Comparison of ENCODE assay signal across 2 cellular contexts in the genomic region with DNA sequence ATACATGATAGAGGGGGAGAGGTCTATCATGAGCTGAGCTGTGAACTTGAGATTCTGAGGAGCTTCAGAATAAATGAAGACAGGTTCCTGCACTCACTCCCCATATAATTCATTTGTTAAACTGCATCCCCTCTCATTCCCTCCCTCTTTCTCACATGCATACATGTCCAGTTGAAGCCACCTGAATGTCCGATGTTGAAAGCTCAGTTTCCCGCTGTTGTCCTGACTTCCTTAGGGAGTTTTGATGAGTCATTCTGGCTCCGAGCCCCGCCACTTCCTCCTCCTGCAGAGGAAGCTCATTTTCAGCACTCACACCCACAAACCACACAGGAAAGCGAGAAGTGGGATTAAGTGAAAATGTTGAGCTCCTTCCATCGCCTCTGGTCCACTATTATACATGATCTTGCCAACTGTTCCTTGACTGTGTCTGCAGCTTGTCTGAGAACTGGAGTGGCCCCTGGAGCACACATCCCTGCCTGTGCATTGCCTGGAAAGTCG.
TF ChIP-seq lines count a peak whose summit lies in the region.

No MANE protein-coding gene starts in this region.

TF ChIP-seq in GM23338, 12 proteins besides CTCF, POLR2A, EP300 and RAD21 (continued from another document):
- TF ChIP-seq, protein P1, sequence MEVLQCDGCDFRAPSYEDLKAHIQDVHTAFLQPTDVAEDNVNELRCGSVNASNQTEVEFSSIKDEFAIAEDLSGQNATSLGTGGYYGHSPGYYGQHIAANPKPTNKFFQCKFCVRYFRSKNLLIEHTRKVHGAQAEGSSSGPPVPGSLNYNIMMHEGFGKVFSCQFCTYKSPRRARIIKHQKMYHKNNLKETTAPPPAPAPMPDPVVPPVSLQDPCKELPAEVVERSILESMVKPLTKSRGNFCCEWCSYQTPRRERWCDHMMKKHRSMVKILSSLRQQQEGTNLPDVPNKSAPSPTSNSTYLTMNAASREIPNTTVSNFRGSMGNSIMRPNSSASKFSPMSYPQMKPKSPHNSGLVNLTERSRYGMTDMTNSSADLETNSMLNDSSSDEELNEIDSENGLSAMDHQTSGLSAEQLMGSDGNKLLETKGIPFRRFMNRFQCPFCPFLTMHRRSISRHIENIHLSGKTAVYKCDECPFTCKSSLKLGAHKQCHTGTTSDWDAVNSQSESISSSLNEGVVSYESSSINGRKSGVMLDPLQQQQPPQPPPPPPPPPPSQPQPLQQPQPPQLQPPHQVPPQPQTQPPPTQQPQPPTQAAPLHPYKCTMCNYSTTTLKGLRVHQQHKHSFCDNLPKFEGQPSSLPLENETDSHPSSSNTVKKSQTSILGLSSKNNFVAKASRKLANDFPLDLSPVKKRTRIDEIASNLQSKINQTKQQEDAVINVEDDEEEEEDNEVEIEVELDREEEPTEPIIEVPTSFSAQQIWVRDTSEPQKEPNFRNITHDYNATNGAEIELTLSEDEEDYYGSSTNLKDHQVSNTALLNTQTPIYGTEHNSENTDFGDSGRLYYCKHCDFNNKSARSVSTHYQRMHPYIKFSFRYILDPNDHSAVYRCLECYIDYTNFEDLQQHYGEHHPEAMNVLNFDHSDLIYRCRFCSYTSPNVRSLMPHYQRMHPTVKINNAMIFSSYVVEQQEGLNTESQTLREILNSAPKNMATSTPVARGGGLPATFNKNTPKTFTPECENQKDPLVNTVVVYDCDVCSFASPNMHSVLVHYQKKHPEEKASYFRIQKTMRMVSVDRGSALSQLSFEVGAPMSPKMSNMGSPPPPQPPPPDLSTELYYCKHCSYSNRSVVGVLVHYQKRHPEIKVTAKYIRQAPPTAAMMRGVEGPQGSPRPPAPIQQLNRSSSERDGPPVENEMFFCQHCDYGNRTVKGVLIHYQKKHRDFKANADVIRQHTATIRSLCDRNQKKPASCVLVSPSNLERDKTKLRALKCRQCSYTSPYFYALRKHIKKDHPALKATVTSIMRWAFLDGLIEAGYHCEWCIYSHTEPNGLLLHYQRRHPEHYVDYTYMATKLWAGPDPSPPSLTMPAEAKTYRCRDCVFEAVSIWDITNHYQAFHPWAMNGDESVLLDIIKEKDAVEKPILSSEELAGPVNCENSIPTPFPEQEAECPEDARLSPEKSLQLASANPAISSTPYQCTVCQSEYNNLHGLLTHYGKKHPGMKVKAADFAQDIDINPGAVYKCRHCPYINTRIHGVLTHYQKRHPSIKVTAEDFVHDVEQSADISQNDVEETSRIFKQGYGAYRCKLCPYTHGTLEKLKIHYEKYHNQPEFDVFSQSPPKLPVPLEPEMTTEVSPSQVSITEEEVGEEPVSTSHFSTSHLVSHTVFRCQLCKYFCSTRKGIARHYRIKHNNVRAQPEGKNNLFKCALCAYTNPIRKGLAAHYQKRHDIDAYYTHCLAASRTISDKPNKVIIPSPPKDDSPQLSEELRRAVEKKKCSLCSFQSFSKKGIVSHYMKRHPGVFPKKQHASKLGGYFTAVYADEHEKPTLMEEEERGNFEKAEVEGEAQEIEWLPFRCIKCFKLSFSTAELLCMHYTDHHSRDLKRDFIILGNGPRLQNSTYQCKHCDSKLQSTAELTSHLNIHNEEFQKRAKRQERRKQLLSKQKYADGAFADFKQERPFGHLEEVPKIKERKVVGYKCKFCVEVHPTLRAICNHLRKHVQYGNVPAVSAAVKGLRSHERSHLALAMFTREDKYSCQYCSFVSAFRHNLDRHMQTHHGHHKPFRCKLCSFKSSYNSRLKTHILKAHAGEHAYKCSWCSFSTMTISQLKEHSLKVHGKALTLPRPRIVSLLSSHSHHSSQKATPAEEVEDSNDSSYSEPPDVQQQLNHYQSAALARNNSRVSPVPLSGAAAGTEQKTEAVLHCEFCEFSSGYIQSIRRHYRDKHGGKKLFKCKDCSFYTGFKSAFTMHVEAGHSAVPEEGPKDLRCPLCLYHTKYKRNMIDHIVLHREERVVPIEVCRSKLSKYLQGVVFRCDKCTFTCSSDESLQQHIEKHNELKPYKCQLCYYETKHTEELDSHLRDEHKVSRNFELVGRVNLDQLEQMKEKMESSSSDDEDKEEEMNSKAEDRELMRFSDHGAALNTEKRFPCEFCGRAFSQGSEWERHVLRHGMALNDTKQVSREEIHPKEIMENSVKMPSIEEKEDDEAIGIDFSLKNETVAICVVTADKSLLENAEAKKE (CRISPR knock-in tag; IDR thresholded peaks at IDR 0.05) = no peak
- TF ChIP-seq, protein P2, sequence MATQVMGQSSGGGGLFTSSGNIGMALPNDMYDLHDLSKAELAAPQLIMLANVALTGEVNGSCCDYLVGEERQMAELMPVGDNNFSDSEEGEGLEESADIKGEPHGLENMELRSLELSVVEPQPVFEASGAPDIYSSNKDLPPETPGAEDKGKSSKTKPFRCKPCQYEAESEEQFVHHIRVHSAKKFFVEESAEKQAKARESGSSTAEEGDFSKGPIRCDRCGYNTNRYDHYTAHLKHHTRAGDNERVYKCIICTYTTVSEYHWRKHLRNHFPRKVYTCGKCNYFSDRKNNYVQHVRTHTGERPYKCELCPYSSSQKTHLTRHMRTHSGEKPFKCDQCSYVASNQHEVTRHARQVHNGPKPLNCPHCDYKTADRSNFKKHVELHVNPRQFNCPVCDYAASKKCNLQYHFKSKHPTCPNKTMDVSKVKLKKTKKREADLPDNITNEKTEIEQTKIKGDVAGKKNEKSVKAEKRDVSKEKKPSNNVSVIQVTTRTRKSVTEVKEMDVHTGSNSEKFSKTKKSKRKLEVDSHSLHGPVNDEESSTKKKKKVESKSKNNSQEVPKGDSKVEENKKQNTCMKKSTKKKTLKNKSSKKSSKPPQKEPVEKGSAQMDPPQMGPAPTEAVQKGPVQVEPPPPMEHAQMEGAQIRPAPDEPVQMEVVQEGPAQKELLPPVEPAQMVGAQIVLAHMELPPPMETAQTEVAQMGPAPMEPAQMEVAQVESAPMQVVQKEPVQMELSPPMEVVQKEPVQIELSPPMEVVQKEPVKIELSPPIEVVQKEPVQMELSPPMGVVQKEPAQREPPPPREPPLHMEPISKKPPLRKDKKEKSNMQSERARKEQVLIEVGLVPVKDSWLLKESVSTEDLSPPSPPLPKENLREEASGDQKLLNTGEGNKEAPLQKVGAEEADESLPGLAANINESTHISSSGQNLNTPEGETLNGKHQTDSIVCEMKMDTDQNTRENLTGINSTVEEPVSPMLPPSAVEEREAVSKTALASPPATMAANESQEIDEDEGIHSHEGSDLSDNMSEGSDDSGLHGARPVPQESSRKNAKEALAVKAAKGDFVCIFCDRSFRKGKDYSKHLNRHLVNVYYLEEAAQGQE (IDR thresholded peaks at IDR 0.05; ENCODE audit: unreplicated experiment) = no peak
- TF ChIP-seq, protein P3, sequence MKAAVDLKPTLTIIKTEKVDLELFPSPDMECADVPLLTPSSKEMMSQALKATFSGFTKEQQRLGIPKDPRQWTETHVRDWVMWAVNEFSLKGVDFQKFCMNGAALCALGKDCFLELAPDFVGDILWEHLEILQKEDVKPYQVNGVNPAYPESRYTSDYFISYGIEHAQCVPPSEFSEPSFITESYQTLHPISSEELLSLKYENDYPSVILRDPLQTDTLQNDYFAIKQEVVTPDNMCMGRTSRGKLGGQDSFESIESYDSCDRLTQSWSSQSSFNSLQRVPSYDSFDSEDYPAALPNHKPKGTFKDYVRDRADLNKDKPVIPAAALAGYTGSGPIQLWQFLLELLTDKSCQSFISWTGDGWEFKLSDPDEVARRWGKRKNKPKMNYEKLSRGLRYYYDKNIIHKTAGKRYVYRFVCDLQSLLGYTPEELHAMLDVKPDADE (IDR thresholded peaks at IDR 0.05) = no peak
- TF ChIP-seq CREB1 (CRISPR knock-in tag; IDR thresholded peaks at IDR 0.05; ENCODE audit: low read depth) = no peak
- no peak for TF ChIP-seq ZNF114 (CRISPR knock-in tag; IDR thresholded peaks at IDR 0.05)

TF ChIP-seq in H1, 55 proteins besides CTCF, POLR2A, EP300 and RAD21 (continued from another document):
- TF ChIP-seq CEBPB (IDR thresholded peaks at IDR 0.05; ENCODE audit: low read depth, low read length) = no peak
- no peak for TF ChIP-seq POU5F1 (IDR thresholded peaks at IDR 0.05; ENCODE audit: low read depth, low read length)
- no peak for TF ChIP-seq KDM5A (IDR thresholded peaks at IDR 0.05; ENCODE audit: low read length)
- no peak for TF ChIP-seq CTBP2 (IDR thresholded peaks at IDR 0.05; ENCODE audit: borderline replicate concordance, insufficient read depth, insufficient read length, low read length)
- TF ChIP-seq SIX5 (IDR thresholded peaks at IDR 0.05; ENCODE audit: low read depth, low read length) = no peak
- no peak for TF ChIP-seq SIRT6 (IDR thresholded peaks at IDR 0.05; ENCODE audit: low read length)
- no peak for TF ChIP-seq RNF2 (IDR thresholded peaks at IDR 0.05; ENCODE audit: borderline replicate concordance, low read depth, low read length, missing control alignments, poor library complexity, severe bottlenecking)
- TF ChIP-seq CHD1 (IDR thresholded peaks at IDR 0.05; ENCODE audit: low read depth, low read length) = no peak
- TF ChIP-seq GTF2F1 (IDR thresholded peaks at IDR 0.05; ENCODE audit: borderline replicate concordance, low read depth, low read length) = no peak
- no peak for TF ChIP-seq HDAC2 (IDR thresholded peaks at IDR 0.05; ENCODE audit: borderline replicate concordance in 1 of 2, low read depth in 2 of 2, low read length in 2 of 2)
- TF ChIP-seq NANOG (IDR thresholded peaks at IDR 0.05; ENCODE audit: insufficient read depth, low read depth, low read length, poor library complexity, severe bottlenecking) = no peak
- TF ChIP-seq SP4 (IDR thresholded peaks at IDR 0.05; ENCODE audit: low read length) = no peak
- no peak for TF ChIP-seq SP1 (IDR thresholded peaks at IDR 0.05; ENCODE audit: low read depth, low read length)
- TF ChIP-seq, protein P4, sequence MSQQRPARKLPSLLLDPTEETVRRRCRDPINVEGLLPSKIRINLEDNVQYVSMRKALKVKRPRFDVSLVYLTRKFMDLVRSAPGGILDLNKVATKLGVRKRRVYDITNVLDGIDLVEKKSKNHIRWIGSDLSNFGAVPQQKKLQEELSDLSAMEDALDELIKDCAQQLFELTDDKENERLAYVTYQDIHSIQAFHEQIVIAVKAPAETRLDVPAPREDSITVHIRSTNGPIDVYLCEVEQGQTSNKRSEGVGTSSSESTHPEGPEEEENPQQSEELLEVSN (IDR thresholded peaks at IDR 0.05) = no peak
- TF ChIP-seq BRCA1 (IDR thresholded peaks at IDR 0.05; ENCODE audit: low read depth, low read length) = no peak
